Comparison of ENCODE assay signal across 14 cellular contexts in genomic region chr5:9681706-9682105, GRCh38. TPM values are rescaled to one million over a fixed set of nuclear protein-coding genes. Genes with fewer than 3 reads are reported as not detected.
DNase-seq lines count a peak whose midpoint lies in the region; ATAC-seq lines count a peak whose summit lies in the region.
"Had no signal": no experiment of that assay in that cellular context is flagged by ENCODE, and none has a peak within 500 bp of the region (broad histone marks: within the 10 kb centered on the region; RNA-seq: fewer than 3 reads in every experiment).

No MANE protein-coding gene starts in this region.

- ATAC-seq in HG02840 (IDR thresholded peaks at IDR 0.05; ENCODE audit: low FRiP score, unreplicated experiment) (no peak), GM18907 (IDR thresholded peaks at IDR 0.05; ENCODE audit: unreplicated experiment) (no peak)
- ATAC-seq: GM23338 had no signal

- DNase-seq in NCI-H2029 treated with DMSO at 0.1 percent for 48 hours (lab: John Stamatoyannopoulos, UW): peak; percentile 1
- DNase-seq in NCI-H2029 (lab: John Stamatoyannopoulos, UW): no peak
- DNase-seq in G401 (ENCODE audit: low spot score): peak; percentile 56
- peak; percentile 48 for DNase-seq in cerebellar cortex (ENCODE audit: low spot score)
- DNase-seq in stimulated activated CD4-positive, alpha-beta T cell treated with anti-CD3 and anti-CD28 coated beads, Interleukin-15, amount 100 ng/mL, for 24 hours: no peak
- DNase-seq: 8988T; ACHN; CD4-positive, CD25-positive, alpha-beta regulatory T cell; DMS53; H7 had no signal

- in situ Hi-C loops in G401 (cut with HindIII; ENCODE audit: low sequenced_read_pairs): no loop called here

RNA-seq across cellular contexts. Expression of gene TAS2R1, which starts 51.6 kb away (rescaled TPM):
- total RNA-seq in G401 (2014; rRNA removed; shearing (Covaris generic)): not detected in 2 replicates
- total RNA-seq: CD4-positive, CD25-positive, alpha-beta regulatory T cell; GM23338; H7; HT1080 had no signal

Comparison
In these comparisons a context has a peak if more than half of its experiments do, and no peak if none do; other contexts are left out.
1. DNase-seq: peak in NCI-H2029 treated with DMSO at 0.1 percent for 48 hours (single experiment), G401 (single experiment) and cerebellar cortex (single experiment); none in NCI-H2029 (single experiment) and stimulated activated CD4-positive, alpha-beta T cell treated with anti-CD3 and anti-CD28 coated beads, Interleukin-15, amount 100 ng/mL, for 24 hours (single experiment).